Comparison of ENCODE assay signal across 18 cellular contexts in the genomic region with DNA sequence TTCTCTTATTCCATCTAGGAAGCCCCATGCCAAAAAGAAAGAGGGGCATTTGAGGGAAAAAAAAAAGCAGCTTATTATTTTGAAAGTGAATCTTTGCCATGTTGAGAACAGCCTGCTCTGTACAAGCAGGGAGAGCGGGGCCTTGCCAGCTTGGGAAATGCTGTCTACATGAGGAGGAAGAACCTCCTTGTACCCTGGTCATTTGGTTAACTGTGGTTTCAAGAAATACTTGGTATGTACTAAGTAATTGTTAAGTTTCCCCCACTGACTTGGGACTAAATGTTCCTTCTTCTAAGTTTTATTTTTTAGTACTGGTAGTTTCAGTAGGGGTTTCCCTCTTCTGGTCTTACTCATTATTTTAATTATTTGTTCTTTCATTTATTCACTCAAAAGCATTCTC.
A peak's percentile ranks its signal among the peaks of the same experiment; 100 is the strongest.
DNase-seq lines count a peak whose midpoint lies in the region; ATAC-seq and TF ChIP-seq lines count a peak whose summit lies in the region.
"Had no signal": no experiment of that assay in that cellular context is flagged by ENCODE, and none has a peak within 500 bp of the region (broad histone marks: within the 10 kb centered on the region; RNA-seq: fewer than 3 reads in every experiment).

No MANE protein-coding gene starts in this region.

- no peaks in the 10 kb centered on the region for H3K9me3 Mint-ChIP-seq in nephron
- H3K9me3 Mint-ChIP-seq: activated CD8-positive, alpha-beta T cell treated with anti-CD3 and anti-CD28 coated beads for 36 hours; activated naive CD8-positive, alpha-beta T cell treated with anti-CD3 and anti-CD28 coated beads, Interleukin-2, amount 10 ng/mL, durations not matched to agents 7 days and 5 days; activated T-cell treated with anti-CD3 and anti-CD28 coated beads, Interleukin-2, amount 50 U/mL, for 72 hours had no signal

- peak; percentile 47 for DNase-seq in Right ventricle myocardium superior
- no peak for DNase-seq in right cardiac atrium
- DNase-seq in dorsolateral prefrontal cortex, result no peak
- peak in 1 of 2 donors; percentile 59 for DNase-seq in tibial artery
- DNase-seq: 8988T; activated CD8-positive, alpha-beta T cell treated with anti-CD3 and anti-CD28 coated beads for 36 hours; activated naive CD8-positive, alpha-beta T cell treated with anti-CD3 and anti-CD28 coated beads, Interleukin-2, amount 10 ng/mL, durations not matched to agents 7 days and 5 days; activated T-cell treated with anti-CD3 and anti-CD28 coated beads, Interleukin-2, amount 50 U/mL, for 72 hours; DMS79 treated with DMSO at 0.1 percent for 48 hours; NCI-H2081 treated with DMSO at 0.1 percent for 48 hours; NCI-H748 treated with DMSO at 0.1 percent for 48 hours; stimulated activated CD4-positive, alpha-beta T cell treated with anti-CD3 and anti-CD28 coated beads, Interleukin-1b, Interleukin-23, amount 100 ng/mL, for 48 hours; WERI-Rb-1 had no signal

- H3K36me3 Mint-ChIP-seq in nephron (ENCODE audit: low read depth), result peaks cover 4% of the 10 kb centered on the region

- H3K4me3 ChIP-seq in right cardiac atrium (ENCODE audit: low read length) (no peak overlapping the region), dorsolateral prefrontal cortex (no peak overlapping the region), tibial artery (no peak overlapping the region)

- no peak overlapping the region for H3K27ac ChIP-seq in right cardiac atrium (ENCODE audit: low read length)
- H3K27ac ChIP-seq in dorsolateral prefrontal cortex, result peak overlapping the region in 38 of 59 donors; percentile 10 to 87 (median 75)
- peak overlapping the region; percentile 12 to 44 for H3K27ac ChIP-seq in tibial artery
- H3K27ac ChIP-seq: parathyroid adenoma, WERI-Rb-1 had no signal

- ATAC-seq in Right ventricle myocardium superior (ENCODE audit: poor library complexity), result no peak
- ATAC-seq in right cardiac atrium, result no peak
- ATAC-seq in HG02610 (IDR thresholded peaks at IDR 0.05; ENCODE audit: unreplicated experiment), result no peak
- ATAC-seq in HG03521 (IDR thresholded peaks at IDR 0.05; ENCODE audit: unreplicated experiment), result no peak
- no peak for ATAC-seq in HG03571 (IDR thresholded peaks at IDR 0.05; ENCODE audit: unreplicated experiment)
- ATAC-seq: activated CD8-positive, alpha-beta T cell treated with anti-CD3 and anti-CD28 coated beads for 36 hours; activated T-cell treated with anti-CD3 and anti-CD28 coated beads, Interleukin-2, amount 50 U/mL, for 72 hours had no signal

- H3K9me3 ChIP-seq in right cardiac atrium (ENCODE audit: control insufficient read depth, low read length), result no peaks in the 10 kb centered on the region
- no peaks in the 10 kb centered on the region for H3K9me3 ChIP-seq in tibial artery

- no peaks in the 10 kb centered on the region for H3K36me3 ChIP-seq in tibial artery
- H3K36me3 ChIP-seq: WERI-Rb-1 had no signal

- peaks cover 6% of the 10 kb centered on the region for H3K27me3 Mint-ChIP-seq in nephron (ENCODE audit: low read depth)
- H3K27me3 Mint-ChIP-seq: activated CD8-positive, alpha-beta T cell treated with anti-CD3 and anti-CD28 coated beads for 36 hours; activated naive CD8-positive, alpha-beta T cell treated with anti-CD3 and anti-CD28 coated beads, Interleukin-2, amount 10 ng/mL, durations not matched to agents 7 days and 5 days had no signal

- 90% methylated on average over 1 of the region's 1 CpG for WGBS in right cardiac atrium

- H3K27me3 ChIP-seq in right cardiac atrium (ENCODE audit: control insufficient read depth, insufficient read depth) (no peaks in the 10 kb centered on the region), dorsolateral prefrontal cortex (no peaks in the 10 kb centered on the region), tibial artery (no peaks in the 10 kb centered on the region)

- H3K4me1 ChIP-seq in right cardiac atrium (ENCODE audit: control insufficient read depth, insufficient read depth, low read length), result peaks cover 9% of the 10 kb centered on the region
- H3K4me1 ChIP-seq in tibial artery, result peaks cover 0 to 26% (median 11%) of the 10 kb centered on the region in 4 donors
- H3K4me1 ChIP-seq: parathyroid adenoma had no signal

- TF ChIP-seq CTCF in dorsolateral prefrontal cortex (IDR thresholded peaks at IDR 0.05 in 54 of 56, conservative IDR thresholded peaks at IDR 0.05 in 2 of 56; ENCODE audit: low read depth in 1 of 56, partially characterized antibody in 56 of 56) (no peak), nephron (IDR thresholded peaks at IDR 0.05; ENCODE audit: unreplicated experiment in 3 of 3) (no peak), tibial artery (IDR thresholded peaks at IDR 0.05) (no peak)

- H3K27ac Mint-ChIP-seq in nephron, result peak overlapping the region; percentile 18 to 76 (median 66)
- H3K27ac Mint-ChIP-seq: activated CD8-positive, alpha-beta T cell treated with anti-CD3 and anti-CD28 coated beads for 36 hours; activated naive CD8-positive, alpha-beta T cell treated with anti-CD3 and anti-CD28 coated beads, Interleukin-2, amount 10 ng/mL, durations not matched to agents 7 days and 5 days; activated T-cell treated with anti-CD3 and anti-CD28 coated beads, Interleukin-2, amount 50 U/mL, for 72 hours had no signal

- no peak overlapping the region for H3K4me3 Mint-ChIP-seq in nephron
- H3K4me3 Mint-ChIP-seq: activated CD8-positive, alpha-beta T cell treated with anti-CD3 and anti-CD28 coated beads for 36 hours; activated naive CD8-positive, alpha-beta T cell treated with anti-CD3 and anti-CD28 coated beads, Interleukin-2, amount 10 ng/mL, durations not matched to agents 7 days and 5 days; activated T-cell treated with anti-CD3 and anti-CD28 coated beads, Interleukin-2, amount 50 U/mL, for 72 hours had no signal

- intact Hi-C loops in Right ventricle myocardium superior (cut with DNase I), result no loop called here
- intact Hi-C loops in right cardiac atrium (cut with DNase I), result no loop called here
- intact Hi-C loops in dorsolateral prefrontal cortex (cut with DNase I), result loop anchor here in 1 of 2 donors (5.0 to 10.0 kb wide), 2 partner anchors 38 to 766 kb away; no protein-coding TSS in a partner anchor
- intact Hi-C loops in tibial artery (cut with DNase I; ENCODE audit: low total_unique reads), result no loop called here

- H3K4me1 Mint-ChIP-seq in nephron, result peaks cover 62% of the 10 kb centered on the region
